ENCODE assay signal across 18 cellular contexts in genomic region chr7:32108651-32109050, GRCh38.
"Had no signal": no experiment of that assay in that cellular context is flagged by ENCODE, and none has a peak within 500 bp of the region (broad histone marks: within the 10 kb centered on the region; RNA-seq: fewer than 3 reads in every experiment).

No MANE protein-coding gene starts in this region.

- H3K4me1 ChIP-seq: esophagus muscularis mucosa, right lobe of liver, spleen, vagina had no signal

- H3K27ac ChIP-seq: esophagus muscularis mucosa, neutrophil, right lobe of liver, spleen, tibial artery, vagina had no signal

- H3K27me3 ChIP-seq: esophagus muscularis mucosa, neutrophil, right lobe of liver, spleen, tibial artery, vagina had no signal

- H3K9me3 ChIP-seq: right lobe of liver had no signal

- DNase-seq: activated CD4-positive, alpha-beta T cell treated with anti-CD3 and anti-CD28 coated beads, Interleukin-2, amount 50 U/mL, for 4 hours; activated CD4-positive, CD25-positive, alpha-beta regulatory T cell treated with anti-CD3 and anti-CD28 coated beads, Interleukin-2, amount 50 U/mL, for 72 hours; activated effector memory CD4-positive, alpha-beta T cell treated with Interleukin-2 at 50 U/mL for 16 hours; activated T-cell treated with anti-CD3 and anti-CD28 coated beads, Interleukin-2, amount 50 U/mL, for 24 hours; amniotic stem cell; endodermal cell; hypothalamus; naive B cell; posterior cingulate gyrus; right lobe of liver; spleen; stimulated activated CD4-positive, alpha-beta T cell treated with anti-CD3 and anti-CD28 coated beads, Interleukin-1b, Interleukin-23, amount 100 ng/mL, for 48 hours; tibial artery had no signal

- H3K36me3 ChIP-seq: esophagus muscularis mucosa, neutrophil, right lobe of liver, spleen, tibial artery, vagina had no signal

- H3K4me3 ChIP-seq: esophagus muscularis mucosa, lung, right lobe of liver, spleen, tibial artery, vagina had no signal

- ATAC-seq: right lobe of liver; stimulated activated memory B cell treated with anti-CD40 and anti-IgM and Interleukin-4, amounts not matched to agents 10 μg/mL and 1 μg/mL and 100 μg/mL, for 72 hours had no signal
